ENCODE assay signal across 10 cellular contexts in genomic region chr21:37503848-37504467, GRCh38.
A peak's percentile ranks its signal among the peaks of the same experiment; 100 is the strongest.
DNase-seq lines count a peak whose midpoint lies in the region; ATAC-seq lines count a peak whose summit lies in the region.
"Had no signal": no experiment of that assay in that cellular context is flagged by ENCODE, and none has a peak within 500 bp of the region (broad histone marks: within the 10 kb centered on the region; RNA-seq: fewer than 3 reads in every experiment).

No MANE protein-coding gene starts in this region.

- peaks cover 14% of the 10 kb centered on the region for H3K36me3 Mint-ChIP-seq in activated naive CD4-positive, alpha-beta T cell treated with anti-CD3 and anti-CD28 coated beads, Interleukin-2, amount 50 U/mL, for 24 hours

- H3K27me3 Mint-ChIP-seq in activated naive CD4-positive, alpha-beta T cell treated with anti-CD3 and anti-CD28 coated beads, Interleukin-2, amount 50 U/mL, for 24 hours: no peaks in the 10 kb centered on the region

- peaks cover 34% of the 10 kb centered on the region for H3K4me1 Mint-ChIP-seq in activated naive CD4-positive, alpha-beta T cell treated with anti-CD3 and anti-CD28 coated beads, Interleukin-2, amount 50 U/mL, for 24 hours

- H3K4me3 Mint-ChIP-seq in activated naive CD4-positive, alpha-beta T cell treated with anti-CD3 and anti-CD28 coated beads, Interleukin-2, amount 50 U/mL, for 24 hours: peak overlapping the region; percentile 49

- ATAC-seq in HG03175 (IDR thresholded peaks at IDR 0.05; ENCODE audit: unreplicated experiment): no peak
- ATAC-seq: right cardiac atrium had no signal

- peak overlapping the region; percentile 94 for H3K27ac Mint-ChIP-seq in activated naive CD4-positive, alpha-beta T cell treated with anti-CD3 and anti-CD28 coated beads, Interleukin-2, amount 50 U/mL, for 24 hours

- peak; percentile 73 for DNase-seq in A172 (ENCODE audit: low spot score)
- peak; percentile 23 for DNase-seq in GM03348 (ENCODE audit: low spot score)
- peak; percentile 50 for DNase-seq in hepatic stellate cell (ENCODE audit: low spot score)
- no peak for DNase-seq in NCI-H2107 (lab: John Stamatoyannopoulos, UW)
- no peak for DNase-seq in activated gamma-delta T cell treated with Interleukin-2 at 50 U/mL for 16 hours
- DNase-seq in NCI-H1694 treated with DMSO at 0.1 percent for 48 hours (lab: John Stamatoyannopoulos, UW): no peak
- DNase-seq: NCI-H226, right cardiac atrium had no signal

- H3K9me3 Mint-ChIP-seq in activated naive CD4-positive, alpha-beta T cell treated with anti-CD3 and anti-CD28 coated beads, Interleukin-2, amount 50 U/mL, for 24 hours: no peaks in the 10 kb centered on the region

Comparison
In these comparisons a context has a peak if more than half of its experiments do, and no peak if none do; other contexts are left out.
1. DNase-seq: peak in A172 (single experiment), GM03348 (single experiment) and hepatic stellate cell (single experiment); none in NCI-H2107 (single experiment), activated gamma-delta T cell treated with Interleukin-2 at 50 U/mL for 16 hours (single experiment) and NCI-H1694 treated with DMSO at 0.1 percent for 48 hours (single experiment).